In genomic region chr2:25151718-25152117, GRCh38 we compare ENCODE assay signal across 19 cellular contexts. TPM values are rescaled to one million over a fixed set of nuclear protein-coding genes. Genes with fewer than 3 reads are reported as not detected.
DNase-seq lines count a peak whose midpoint lies in the region; ATAC-seq, FAIRE-seq and TF ChIP-seq lines count a peak whose summit lies in the region.
"Had no signal": no experiment of that assay in that cellular context is flagged by ENCODE, and none has a peak within 500 bp of the region (broad histone marks: within the 10 kb centered on the region; RNA-seq: fewer than 3 reads in every experiment).

No MANE protein-coding gene starts in this region.

- H3K36me3 ChIP-seq in Caco-2 (ENCODE audit: control insufficient read depth, insufficient read depth, low read length) (no peaks in the 10 kb centered on the region), spleen (peaks cover 0 to 43% (median 0%) of the 10 kb centered on the region in 6 donors)

- H3K4me1 ChIP-seq in Caco-2 (no peaks in the 10 kb centered on the region), spleen (no peaks in the 10 kb centered on the region)

- 85 to 93% (median 91%) methylated on average over 9 to 12 of the region's 12 CpGs for WGBS in spleen, 5 donors

- no peaks in the 10 kb centered on the region for H3K9me3 Mint-ChIP-seq in Caco-2 (ENCODE audit: unreplicated experiment)
- H3K9me3 Mint-ChIP-seq: CD4-positive, alpha-beta T cell; GM23338 had no signal

- CTCF ChIA-PET in Caco-2 (lab: Charles Lee) = no interaction called here

- H3K27me3 ChIP-seq in Caco-2 (replicated peaks; ENCODE audit: control insufficient read depth, insufficient read depth, low read length) = no peaks in the 10 kb centered on the region
- H3K27me3 ChIP-seq in spleen (replicated peaks in 1 of 7) = no peaks in the 10 kb centered on the region

- no peaks in the 10 kb centered on the region for H3K27me3 Mint-ChIP-seq in Caco-2 (ENCODE audit: insufficient read depth, unreplicated experiment)
- H3K27me3 Mint-ChIP-seq: B cell; CD4-positive, alpha-beta T cell had no signal

- peak overlapping the region; percentile 17 for H3K27ac Mint-ChIP-seq in Caco-2 (ENCODE audit: unreplicated experiment)
- H3K27ac Mint-ChIP-seq: B cell; CD4-positive, alpha-beta T cell; GM23338 had no signal

- no peak overlapping the region for H3K4me3 Mint-ChIP-seq in Caco-2 (ENCODE audit: unreplicated experiment)
- H3K4me3 Mint-ChIP-seq: B cell; CD4-positive, alpha-beta T cell; GM23338 had no signal

- H3K9me3 ChIP-seq in Caco-2 (no peaks in the 10 kb centered on the region), spleen (no peaks in the 10 kb centered on the region)

- FAIRE-seq in urothelium cell line (lab: Jason Lieb, UNC) = no peak
- FAIRE-seq: A204.1, GM12878, GM18507 had no signal

- no peak overlapping the region for H3K4me3 ChIP-seq in Caco-2 (ENCODE audit: low read depth, low read length)
- no peak overlapping the region for H3K4me3 ChIP-seq in spleen
- H3K4me3 ChIP-seq: GM12878, GM23338 had no signal

- POLR2A ChIA-PET in Caco-2 (lab: Charles Lee) = no interaction called here

- no peak overlapping the region for H3K27ac ChIP-seq in spleen
- H3K27ac ChIP-seq: HL-60 had no signal

- H3K36me3 Mint-ChIP-seq in Caco-2 (ENCODE audit: insufficient read depth, unreplicated experiment) = peaks cover 4% of the 10 kb centered on the region

- no TSS peak for BruUV-seq in Caco-2 (replicated peaks; lab: Mats Ljungman, UMichigan)

- TF ChIP-seq CTCF in Caco-2 (IDR thresholded peaks at IDR 0.05; ENCODE audit: insufficient read depth in 1 of 2, low read depth in 1 of 2, low read length in 1 of 2, severe bottlenecking in 1 of 2, unreplicated experiment in 1 of 2) (no peak), spleen (IDR thresholded peaks at IDR 0.05 in 8 of 11, conservative IDR thresholded peaks at IDR 0.05 in 3 of 11) (no peak)

- no peak for TF ChIP-seq POLR2A in spleen (IDR thresholded peaks at IDR 0.05)

- DNase-seq in Caco-2 (no peak), LHCN-M2 (ENCODE audit: low read depth) (peak; percentile 5), myocyte (ENCODE audit: low read depth) (peak; percentile 59), spleen (peak; percentile 44), urothelium cell line (ENCODE audit: low spot score) (no peak), SK-N-DZ (ENCODE audit: low spot score) (no peak)
- DNase-seq: C1 segment of cervical spinal cord; CD4-positive, alpha-beta T cell; DMS79; H7; IMR-90 had no signal

- intact Hi-C loops in Caco-2 (cut with micrococcal nuclease; ENCODE audit: unreplicated experiment) (no loop called here), spleen (cut with DNase I; ENCODE audit: low total_unique reads) (no loop called here)

- ATAC-seq in activated CD4-positive, CD25-positive, alpha-beta regulatory T cell treated with anti-CD3 and anti-CD28 coated beads, Interleukin-2, amount 50 U/mL, for 24 hours = no peak
- ATAC-seq: GM12878, GM23338 had no signal

- no peaks in the 10 kb centered on the region for H3K4me1 Mint-ChIP-seq in Caco-2 (ENCODE audit: low read depth, unreplicated experiment)
- H3K4me1 Mint-ChIP-seq: B cell, GM23338 had no signal

RNA-seq across cellular contexts. Expression of gene POMC, which starts 16.7 kb away (rescaled TPM):
- total RNA-seq in Caco-2 (2022) (10.5 and 14.9 TPM in 2 replicates), LHCN-M2 (2014; rRNA removed) (not detected in 2 replicates), myocyte (not detected in 2 replicates), spleen (1 to 10 TPM; 2.4 to 4.9 (median 3.2) TPM)
- not detected for polyA plus RNA-seq in LHCN-M2 (2012)
- not detected for polyA plus RNA-seq in myocyte (2012)
- polyA plus RNA-seq in spleen = 1 to 10 TPM; 7.4 to 9.8 (median 8.8) TPM
- polyA plus RNA-seq in SK-N-DZ (2014; cell fraction: cytosol; rRNA removed) = not detected in 2 replicates
- 0.20 TPM in 1 of 2 replicates, not detected in the other for polyA plus RNA-seq in SK-N-DZ (2014; cell fraction: nucleus; rRNA removed)
- total RNA-seq: G401, IMR-90 had no signal

Comparison
In these comparisons a context has a peak if more than half of its experiments do, and no peak if none do; other contexts are left out.
1. DNase-seq: peak in LHCN-M2 (single experiment), myocyte (single experiment) and spleen (single experiment); none in Caco-2 (0 of 2), urothelium cell line (single experiment) and SK-N-DZ (single experiment).